In the genomic region with DNA sequence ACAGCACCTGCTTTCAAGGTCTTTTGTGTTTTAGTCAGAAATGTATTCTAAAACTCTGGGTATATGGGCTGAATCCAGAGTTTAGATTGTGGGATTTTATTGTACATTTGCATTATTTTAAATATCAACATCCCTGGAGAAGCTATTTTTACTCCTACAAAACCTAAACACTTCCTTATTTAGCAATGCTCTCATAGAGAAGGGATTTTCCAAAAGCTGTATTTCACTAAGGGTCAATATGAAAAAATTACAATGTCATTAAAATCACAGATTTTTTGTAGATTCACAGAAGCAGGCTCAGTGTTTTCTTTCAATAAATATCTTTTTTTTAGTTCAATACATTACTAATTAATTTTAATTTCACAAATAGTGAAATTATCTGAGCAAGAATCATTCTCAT, we compare ENCODE assay signal across 31 cellular contexts.
"Had no signal": no experiment of that assay in that cellular context is flagged by ENCODE, and none has a peak within 500 bp of the region (broad histone marks: within the 10 kb centered on the region; RNA-seq: fewer than 3 reads in every experiment).

No MANE protein-coding gene starts in this region.

- H3K9me3 Mint-ChIP-seq: activated T-cell treated with anti-CD3 and anti-CD28 coated beads, Interleukin-2, amount 50 U/mL, for 4 hours; activated T-helper 17 cell treated with anti-CD3 and anti-CD28 coated beads, Interleukin-2, amount 50 U/mL, for 72 hours; naive thymus-derived CD8-positive, alpha-beta T cell had no signal

- ATAC-seq: activated CD8-positive, alpha-beta T cell treated with anti-CD3 and anti-CD28 coated beads for 36 hours; activated T-cell treated with anti-CD3 and anti-CD28 coated beads, Interleukin-2, amount 50 U/mL, for 4 hours; activated T-helper 17 cell treated with anti-CD3 and anti-CD28 coated beads, Interleukin-2, amount 50 U/mL, for 72 hours; lower lobe of right lung; naive thymus-derived CD8-positive, alpha-beta T cell; right cardiac atrium; T-helper 17 cell had no signal

- H3K79me2 ChIP-seq: parathyroid adenoma had no signal

- H3K9me3 ChIP-seq: breast epithelium, lower lobe of right lung, testis, transverse colon had no signal

- H3K36me3 ChIP-seq: breast epithelium, lower lobe of right lung, transverse colon had no signal

- H3K27ac Mint-ChIP-seq: activated CD8-positive, alpha-beta T cell treated with anti-CD3 and anti-CD28 coated beads for 36 hours; activated T-helper 17 cell treated with anti-CD3 and anti-CD28 coated beads, Interleukin-2, amount 50 U/mL, for 72 hours; T-helper 17 cell had no signal

- FAIRE-seq: astrocyte, colon, frontal cortex, urothelium cell line had no signal

- H3K27ac ChIP-seq: breast epithelium, epithelial cell of prostate, lower lobe of right lung, parathyroid adenoma, testis had no signal

- H3K27me3 Mint-ChIP-seq: activated CD8-positive, alpha-beta T cell treated with anti-CD3 and anti-CD28 coated beads for 36 hours; activated T-helper 17 cell treated with anti-CD3 and anti-CD28 coated beads, Interleukin-2, amount 50 U/mL, for 72 hours; naive thymus-derived CD8-positive, alpha-beta T cell; T-helper 17 cell had no signal

- H3K4me1 ChIP-seq: breast epithelium had no signal

- H3K4me3 ChIP-seq: breast epithelium, lower lobe of right lung, testis, transverse colon had no signal

- DNase-seq: activated CD4-positive, alpha-beta T cell treated with anti-CD3 and anti-CD28 coated beads for 1 hour; activated CD4-positive, alpha-beta T cell treated with anti-CD3 and anti-CD28 coated beads, Interleukin-2, amount 50 U/mL, for 1 hour; activated CD8-positive, alpha-beta T cell treated with anti-CD3 and anti-CD28 coated beads for 36 hours; activated gamma-delta T cell treated with Interleukin-2 at 50 U/mL for 16 hours; activated naive CD4-positive, alpha-beta T cell treated with anti-CD3 and anti-CD28 coated beads, Interleukin-2, amount 50 U/mL, for 16 hours; activated T-cell treated with anti-CD3 and anti-CD28 coated beads, Interleukin-2, amount 50 U/mL, for 4 hours; amniotic stem cell; dermis blood vessel endothelial cell; effector CD8-positive, alpha-beta T cell; hippocampal formation; kidney; lower lobe of right lung; mesenchymal stem cell; naive thymus-derived CD8-positive, alpha-beta T cell; nucleus accumbens; right cardiac atrium; stimulated activated CD4-positive, alpha-beta T cell treated with anti-CD3 and anti-CD28 coated beads, Interleukin-2, amount 100 ng/mL, for 48 hours; stimulated activated naive CD4-positive, alpha-beta T cell treated with Interleukin-2 at 50 U/mL for 16 hours; T-helper 17 cell; T1000; testis; transverse colon had no signal

- H3K4me3 Mint-ChIP-seq: activated CD8-positive, alpha-beta T cell treated with anti-CD3 and anti-CD28 coated beads for 36 hours; activated T-cell treated with anti-CD3 and anti-CD28 coated beads, Interleukin-2, amount 50 U/mL, for 4 hours; activated T-helper 17 cell treated with anti-CD3 and anti-CD28 coated beads, Interleukin-2, amount 50 U/mL, for 72 hours; naive thymus-derived CD8-positive, alpha-beta T cell; neural crest cell; T-helper 17 cell had no signal

- H3K9ac ChIP-seq: parathyroid adenoma had no signal

- H3K27me3 ChIP-seq: breast epithelium, testis, transverse colon had no signal
